Comparison of ENCODE assay signal across 8 cellular contexts in genomic region chr1:158180741-158181576, GRCh38. TPM values are rescaled to one million over a fixed set of nuclear protein-coding genes. Genes with fewer than 3 reads are reported as not detected.
DNase-seq lines count a peak whose midpoint lies in the region; ATAC-seq, FAIRE-seq and TF ChIP-seq lines count a peak whose summit lies in the region.

Gene CD1D, plus strand, starts transcription at chr1:158180895. Its CDS starts 207 bp downstream, at chr1:158181102.

- TF ChIP-seq CTCF in CD4-positive, alpha-beta T cell (IDR thresholded peaks at IDR 0.05): no peak
- TF ChIP-seq CTCF in IMR-90 (conservative IDR thresholded peaks at IDR 0.05; ENCODE audit: low read depth, low read length): no peak
- TF ChIP-seq CTCF in GM12878 (IDR thresholded peaks at IDR 0.05 in 2 of 3, conservative IDR thresholded peaks at IDR 0.05 in 1 of 3; ENCODE audit: control insufficient read depth in 2 of 3, extremely low read depth in 1 of 3, insufficient read depth in 1 of 3, low read depth in 3 of 3, low read length in 3 of 3): no peak
- TF ChIP-seq CTCF in kidney (IDR thresholded peaks at IDR 0.05; ENCODE audit: borderline replicate concordance, extremely low read depth, insufficient read depth): no peak
- TF ChIP-seq CTCF in spleen (IDR thresholded peaks at IDR 0.05 in 8 of 11, conservative IDR thresholded peaks at IDR 0.05 in 3 of 11): no peak

- peak within 1 kb of the TSS; percentile 69 for H3K4me3 Mint-ChIP-seq in CD4-positive, alpha-beta T cell

- RAD21 ChIA-PET in GM12878 (lab: Charles Lee; ENCODE audit: unreplicated experiment): interaction anchor here (1.0 to 1.6 kb wide), 3 partner anchors 109 to 315 kb away, joined by 3 to 5 read pairs (median 4); partner anchors contain the start of gene CD1C

- BruUV-seq in IMR-90 (replicated peaks; lab: Mats Ljungman, UMichigan) (no TSS peak), GM12878 (replicated peaks; lab: Mats Ljungman, UMichigan) (no TSS peak)

- H3K9ac ChIP-seq in IMR-90 (ENCODE audit: low read depth, low read length) (no peak within 1 kb of the TSS), GM12878 (ENCODE audit: control insufficient read depth, insufficient read depth, low read length) (peak within 1 kb of the TSS; percentile 26), kidney (ENCODE audit: low read length in 2 of 2) (no peak within 1 kb of the TSS)

- no peak within 1 kb of the TSS for H3K27ac Mint-ChIP-seq in CD4-positive, alpha-beta T cell

- peaks cover 21% of the 10 kb centered on the region for H3K4me1 Mint-ChIP-seq in CD4-positive, alpha-beta T cell (ENCODE audit: low read depth)

- no peaks in the 10 kb centered on the region for H4K20me1 ChIP-seq in IMR-90 (ENCODE audit: insufficient read depth, low read length)
- no peaks in the 10 kb centered on the region for H4K20me1 ChIP-seq in GM12878 (ENCODE audit: control insufficient read depth, insufficient read depth)

- dilution Hi-C loops in IMR-90 (cut with HindIII; ENCODE audit: low sequenced_read_pairs, unreplicated experiment): no loop called here

- TF ChIP-seq POLR2A in IMR-90 (IDR thresholded peaks at IDR 0.05; ENCODE audit: low read depth, low read length): no peak
- no peak; the same call in 1 of the 2 replicates for TF ChIP-seq POLR2A in GM12878 (IDR thresholded peaks at IDR 0.05; ENCODE audit: low read depth, low read length)
- TF ChIP-seq POLR2A in spleen (IDR thresholded peaks at IDR 0.05): peak in 1 of 3 donors; percentile 11

- H3K27me3 ChIP-seq in CD4-positive, alpha-beta T cell (ENCODE audit: control insufficient read depth, insufficient read depth, low read length): peaks cover 50% of the 10 kb centered on the region
- peaks cover 65% of the 10 kb centered on the region for H3K27me3 ChIP-seq in IMR-90 (ENCODE audit: control insufficient read depth, insufficient read depth, low read length)
- peaks cover 10 to 24% of the 10 kb centered on the region in 2 experiments for H3K27me3 ChIP-seq in GM12878 (replicated peaks in 1 of 2; ENCODE audit: control insufficient read depth in 2 of 2, insufficient read depth in 2 of 2, low read length in 1 of 2)
- H3K27me3 ChIP-seq in spleen (replicated peaks in 1 of 7): peaks cover 0 to 48% (median 0%) of the 10 kb centered on the region in 7 donors

- H3K18ac ChIP-seq in IMR-90 (ENCODE audit: low read depth, low read length): no peak within 1 kb of the TSS

- H3K27me3 Mint-ChIP-seq in CD4-positive, alpha-beta T cell: peaks cover 74% of the 10 kb centered on the region

- POLR2A ChIA-PET in CD4-positive, alpha-beta T cell (lab: Charles Lee): no interaction called here
- POLR2A ChIA-PET in IMR-90 (lab: Charles Lee; ENCODE audit: unreplicated experiment) (no interaction called here), GM12878 (lab: Charles Lee) (no interaction called here)

- H4K5ac ChIP-seq in IMR-90 (ENCODE audit: low read depth, low read length): no peak within 1 kb of the TSS

- DNase-seq in CD4-positive, alpha-beta T cell: no peak
- no peak for DNase-seq in IMR-90
- no peak for DNase-seq in GM12878 (ENCODE audit: low read depth, low spot score)
- peak; percentile 80 for DNase-seq in kidney
- DNase-seq in spleen: peak; percentile 89
- DNase-seq in DMS79 (lab: John Stamatoyannopoulos, UW): no peak
- no peak for DNase-seq in NCI-H1436 (lab: John Stamatoyannopoulos, UW)

- no peak within 1 kb of the TSS for H2BK120ac ChIP-seq in IMR-90 (ENCODE audit: low read depth, low read length)

- no peaks in the 10 kb centered on the region for H3K79me2 ChIP-seq in GM12878 (ENCODE audit: control insufficient read depth, insufficient read depth, low read length)

- no peak for ATAC-seq in CD4-positive, alpha-beta T cell (ENCODE audit: poor library complexity)
- peak; percentile 6 for ATAC-seq in IMR-90 (ENCODE audit: low read depth)
- ATAC-seq in GM12878: peak; percentile 72
- ATAC-seq in GM18520 (IDR thresholded peaks at IDR 0.05; ENCODE audit: unreplicated experiment): no peak

- H3K4ac ChIP-seq in IMR-90 (ENCODE audit: low read depth, low read length): no peak within 1 kb of the TSS

- H3K14ac ChIP-seq in IMR-90 (replicated peaks; ENCODE audit: low read depth, low read length): no peak within 1 kb of the TSS

- CTCF ChIA-PET in CD4-positive, alpha-beta T cell (lab: Charles Lee): no interaction called here
- CTCF ChIA-PET in IMR-90 (lab: Yijun Ruan, JAX): no interaction called here
- CTCF ChIA-PET in GM12878 (lab: Yijun Ruan, JAX): interaction anchor here (2.6 kb wide), 1 partner anchor 23 kb away, joined by 10 read pairs; no protein-coding TSS in a partner anchor

- no peaks in the 10 kb centered on the region for H3K79me1 ChIP-seq in IMR-90 (ENCODE audit: low read depth in 1 of 2, low read length in 2 of 2)

- TF ChIP-seq RAD21 in IMR-90 (IDR thresholded peaks at IDR 0.05; ENCODE audit: low read length) (no peak), GM12878 (IDR thresholded peaks at IDR 0.05; ENCODE audit: insufficient read depth, low read depth, low read length) (no peak)

- H2BK5ac ChIP-seq in IMR-90 (ENCODE audit: low read depth, low read length, poor library complexity, severe bottlenecking): no peak within 1 kb of the TSS

- 2% methylated on average over 30 of the region's 63 CpGs; no CpG with 5 or more reads in 1 of the 2 experiments for WGBS in IMR-90 (ENCODE audit: extremely low coverage in 2 of 2, insufficient read length in 1 of 2), 2 experiments
- under 1% methylated on average over 58 of the region's 63 CpGs for WGBS in GM12878 (ENCODE audit: insufficient coverage, insufficient replicate concordance, low lambda C conversion rate, missing lambda C conversion rate)
- 0 to 1% (median 1%) methylated on average over 46 to 63 of the region's 63 CpGs for WGBS in spleen, 5 donors

- no peaks in the 10 kb centered on the region for H3K9me3 ChIP-seq in CD4-positive, alpha-beta T cell (ENCODE audit: control insufficient read depth, low read length)
- no peaks in the 10 kb centered on the region for H3K9me3 ChIP-seq in IMR-90 (ENCODE audit: control insufficient read depth, insufficient read depth, low read length)
- no peaks in the 10 kb centered on the region; the same call in none of the 3 replicates for H3K9me3 ChIP-seq in GM12878 (replicated peaks; ENCODE audit: control insufficient read depth, insufficient read depth, low read length)
- no peaks in the 10 kb centered on the region for H3K9me3 ChIP-seq in kidney (ENCODE audit: control insufficient read depth in 1 of 2, low read length in 2 of 2)
- H3K9me3 ChIP-seq in spleen: no peaks in the 10 kb centered on the region

- H3K56ac ChIP-seq in IMR-90 (ENCODE audit: extremely low read depth, insufficient read depth, low read length): no peak within 1 kb of the TSS

- no peak within 1 kb of the TSS for H2AK9ac ChIP-seq in IMR-90 (replicated peaks; ENCODE audit: low read depth, low read length, poor library complexity)

- no peaks in the 10 kb centered on the region for H3K9me3 Mint-ChIP-seq in CD4-positive, alpha-beta T cell

- H3K36me3 Mint-ChIP-seq in CD4-positive, alpha-beta T cell (ENCODE audit: low read depth): no peaks in the 10 kb centered on the region

- SMC1A ChIA-PET in GM12878 (lab: Charles Lee; ENCODE audit: uncharacterized antibody, unreplicated experiment): interaction anchor here (1.2 kb wide), 1 partner anchor 21 kb away, joined by 3 read pairs; no protein-coding TSS in a partner anchor

- H3K23ac ChIP-seq in IMR-90 (ENCODE audit: low read depth, low read length): no peak within 1 kb of the TSS

- TF ChIP-seq EP300 in GM12878 (IDR thresholded peaks at IDR 0.05; ENCODE audit: borderline replicate concordance in 1 of 2, control insufficient read depth in 1 of 2, low read depth in 2 of 2, low read length in 2 of 2): no peak

- no peak within 1 kb of the TSS for H2BK15ac ChIP-seq in IMR-90 (ENCODE audit: low read depth, low read length)

- FAIRE-seq in GM12878 (lab: Jason Lieb, UNC) (no peak), kidney (lab: Jason Lieb, UNC) (no peak)

- no peak within 1 kb of the TSS for H4K91ac ChIP-seq in IMR-90 (ENCODE audit: insufficient read depth, low read depth, low read length)

- H3K36me3 ChIP-seq in IMR-90 (ENCODE audit: control insufficient read depth, insufficient read depth, low read length) (no peaks in the 10 kb centered on the region), GM12878 (ENCODE audit: control insufficient read depth in 2 of 2, insufficient read depth in 2 of 2, low read length in 1 of 2) (no peaks in the 10 kb centered on the region), kidney (ENCODE audit: control insufficient read depth in 1 of 2, insufficient read depth in 2 of 2, low read length in 2 of 2) (no peaks in the 10 kb centered on the region), spleen (peaks cover 0 to 21% (median 0%) of the 10 kb centered on the region in 6 donors)

- peak within 1 kb of the TSS; percentile 82 for H3K4me2 ChIP-seq in IMR-90 (ENCODE audit: low read depth, low read length)
- peak within 1 kb of the TSS; percentile 95 for H3K4me2 ChIP-seq in GM12878 (ENCODE audit: control insufficient read depth, insufficient read depth)

- in situ Hi-C loops in IMR-90 (cut with MboI; ENCODE audit: low sequenced_read_pairs): no loop called here
- in situ Hi-C loops in GM12878 (cut with MboI): no loop called here

- H3K4me3 ChIP-seq in IMR-90 (ENCODE audit: insufficient read depth, low read depth, low read length) (peak within 1 kb of the TSS; percentile 28), GM12878 (peak within 1 kb of the TSS; percentile 65; the same call in 1 of the 2 replicates), kidney (ENCODE audit: low read length in 2 of 2) (peak within 1 kb of the TSS; percentile 41 to 58), spleen (peak within 1 kb of the TSS; percentile 48 to 71 (median 58))

- no peak within 1 kb of the TSS for H3K27ac ChIP-seq in CD4-positive, alpha-beta T cell (ENCODE audit: low read depth, low read length)
- H3K27ac ChIP-seq in IMR-90 (ENCODE audit: insufficient read depth, low read length): no peak within 1 kb of the TSS
- no peak within 1 kb of the TSS for H3K27ac ChIP-seq in GM12878 (ENCODE audit: control insufficient read depth, insufficient read depth)
- H3K27ac ChIP-seq in kidney (ENCODE audit: low read depth in 2 of 2, low read length in 2 of 2): no peak within 1 kb of the TSS
- peak within 1 kb of the TSS; percentile 63 to 93 (median 84) for H3K27ac ChIP-seq in spleen

- intact Hi-C loops in CD4-positive, alpha-beta T cell (cut with DNase I, micrococcal nuclease): no loop called here
- intact Hi-C loops in IMR-90 (cut with micrococcal nuclease): no loop called here
- intact Hi-C loops in GM12878 (cut with micrococcal nuclease; ENCODE audit: unreplicated experiment): no loop called here
- intact Hi-C loops in kidney (cut with DNase I): no loop called here
- intact Hi-C loops in spleen (cut with DNase I; ENCODE audit: low total_unique reads): no loop called here

- H3K9me1 ChIP-seq in IMR-90 (ENCODE audit: insufficient read depth, low read length): peaks cover 1% of the 10 kb centered on the region; the same call in 1 of the 2 replicates

- no peak within 1 kb of the TSS for H4K8ac ChIP-seq in IMR-90 (ENCODE audit: low read depth in 2 of 2, low read length in 2 of 2)

- no peaks in the 10 kb centered on the region for H3K4me1 ChIP-seq in IMR-90 (ENCODE audit: control insufficient read depth, insufficient read depth, low read length)
- H3K4me1 ChIP-seq in GM12878 (ENCODE audit: control insufficient read depth, insufficient read depth, low read length): peaks cover 31% of the 10 kb centered on the region
- H3K4me1 ChIP-seq in kidney (ENCODE audit: control insufficient read depth in 1 of 2, insufficient read depth in 1 of 2, low read depth in 1 of 2, low read length in 2 of 2): peaks cover 0 to 6% of the 10 kb centered on the region in 2 donors
- H3K4me1 ChIP-seq in spleen: peaks cover 23 to 97% (median 58%) of the 10 kb centered on the region in 6 donors

- H2AFZ ChIP-seq in IMR-90 (replicated peaks; ENCODE audit: low read length, poor library complexity) (peak within 1 kb of the TSS; percentile 73), GM12878 (ENCODE audit: control insufficient read depth, low read depth, low read length) (no peak within 1 kb of the TSS)

- no peak within 1 kb of the TSS for H2AK5ac ChIP-seq in IMR-90 (ENCODE audit: low read depth, low read length)

- no peak within 1 kb of the TSS for H2BK20ac ChIP-seq in IMR-90 (ENCODE audit: low read depth, low read length)

RNA-seq across cellular contexts. Expression of gene CD1D, which starts in this region (rescaled TPM):
- under 1 TPM; 0.11 to 0.14 TPM for total RNA-seq in CD4-positive, alpha-beta T cell
- not detected in 2 replicates for total RNA-seq in IMR-90 (2012; rRNA removed)
- polyA plus RNA-seq in IMR-90 (2012; rRNA removed): not detected in 2 replicates
- polyA plus RNA-seq in IMR-90 (2012; cell fraction: cytosol; rRNA removed): not detected in 2 replicates
- polyA plus RNA-seq in IMR-90 (2012; cell fraction: nucleus; rRNA removed; ENCODE audit: low replicate concordance): not detected in 2 replicates
- total RNA-seq in GM12878 (2013; cell fraction: nucleolus; rRNA removed): 4.4 and 5.2 TPM in 2 replicates
- total RNA-seq in GM12878 (2014; rRNA removed): 0.87 and 0.90 TPM in 2 replicates
- 0.60 and 0.81 TPM in 2 replicates for total RNA-seq in GM12878 (2014; rRNA removed; fragmentation: Illumina TruSeq; extraction: Trizol)
- 0.72 and 1.4 TPM in 2 replicates for total RNA-seq in GM12878 (2021)
- 1.9 TPM for polyA plus RNA-seq in GM12878 (2011; ENCODE audit: low read depth)
- polyA plus RNA-seq in GM12878 (2011; rRNA removed): 0.06 and 0.26 TPM in 2 replicates
- 0.07 and 0.15 TPM in 2 replicates for polyA plus RNA-seq in GM12878 (2011; cell fraction: cytosol; rRNA removed)
- polyA plus RNA-seq in GM12878 (2011; cell fraction: nucleus; rRNA removed): 0.21 and 0.42 TPM in 2 replicates
- 2.3 TPM in 1 of 2 replicates, not detected in the other for polyA plus RNA-seq in GM12878 (2012)
- 0.44 and 0.65 TPM in 2 replicates for polyA plus RNA-seq in GM12878 (2014; fragmentation: Illumina TruSeq; extraction: Trizol)
- under 1 TPM; 0.21 to 0.31 TPM for polyA plus RNA-seq in GM12878 (2014; fragmentation: Nextera tagmentation; extraction: Ambion mirVana)
- 0.96 and 1.2 TPM in 2 replicates for polyA plus RNA-seq in GM12878 (2014; rRNA removed)
- polyA plus RNA-seq in GM12878 (2016; fragmentation: Nextera tagmentation; extraction: Ambion mirVana): not detected
- not detected in 2 replicates for polyA minus RNA-seq in GM12878 (2011; rRNA and poly(A)+ RNA removed)
- polyA minus RNA-seq in GM12878 (2011; cell fraction: cytosol; rRNA and poly(A)+ RNA removed): not detected in 2 replicates
- 0.12 and 0.19 TPM in 2 replicates for polyA minus RNA-seq in GM12878 (2011; cell fraction: nucleus; rRNA and poly(A)+ RNA removed)
- 3.2 TPM for total RNA-seq in kidney
- 0.77 TPM for polyA plus RNA-seq in kidney (ENCODE audit: insufficient read depth, low read depth, low replicate concordance)
- 10 to 100 TPM; 14.7 to 28.5 (median 23.0) TPM for total RNA-seq in spleen
- polyA plus RNA-seq in spleen: 10 to 100 TPM; 26.7 to 62.8 (median 28.3) TPM

Comparison
In these comparisons a context has a peak if more than half of its experiments do, and no peak if none do; other contexts are left out.
1. RNA of gene CD1D (polyA plus RNA-seq): 26.7 to 62.8 TPM in spleen; 0.77 TPM in kidney (single experiment), 0.06 to 2.3 TPM in GM12878 and not detected in IMR-90; every median in the first group is over 4 times any median in the second.
2. Peak in ATAC-seq, H3K4me3 ChIP-seq and H3K4me2 ChIP-seq in IMR-90; RNA of the gene not detected or under 1 TPM.
3. DNase-seq: peak in kidney (single experiment) and spleen (single experiment); none in CD4-positive, alpha-beta T cell (0 of 10), IMR-90 (single experiment), GM12878 (single experiment), DMS79 (single experiment) and NCI-H1436 (single experiment).
4. H3K27ac ChIP-seq: peak in spleen (8 of 8); none in CD4-positive, alpha-beta T cell (single experiment), IMR-90 (single experiment), GM12878 (single experiment) and kidney (0 of 2).
5. Peak in every context shown above with its lines, with median percentiles within 50 percentile points of each other: H3K4me3 ChIP-seq.